14 cellular contexts compared by ENCODE assay signal in genomic region chr1:189596197-189596596, GRCh38.
DNase-seq lines count a peak whose midpoint lies in the region; ATAC-seq, FAIRE-seq and TF ChIP-seq lines count a peak whose summit lies in the region.
"Had no signal": no experiment of that assay in that cellular context is flagged by ENCODE, and none has a peak within 500 bp of the region (broad histone marks: within the 10 kb centered on the region; RNA-seq: fewer than 3 reads in every experiment).

No MANE protein-coding gene starts in this region.

- TF ChIP-seq RAD21 in A549 (conservative IDR thresholded peaks at IDR 0.05 in 1 of 2, IDR thresholded peaks at IDR 0.05 in 1 of 2) (no peak), IMR-90 (IDR thresholded peaks at IDR 0.05; ENCODE audit: low read length) (no peak), K562 (CRISPR knock-in tag; conservative IDR thresholded peaks at IDR 0.05 in 1 of 2, IDR thresholded peaks at IDR 0.05 in 1 of 2) (no peak)

- FAIRE-seq in A549 (lab: Jason Lieb, UNC) = no peak
- no peak for FAIRE-seq in K562 (lab: Jason Lieb, UNC)
- FAIRE-seq: GM12891 had no signal

- no peak overlapping the region for H3K14ac ChIP-seq in IMR-90 (replicated peaks; ENCODE audit: low read depth, low read length)

- dilution Hi-C loops in IMR-90 (cut with HindIII; ENCODE audit: low sequenced_read_pairs, unreplicated experiment) = no loop called here

- H2BK120ac ChIP-seq in IMR-90 (ENCODE audit: low read depth, low read length) = no peak overlapping the region

- H3K27me3 ChIP-seq in IMR-90 (ENCODE audit: control insufficient read depth, insufficient read depth, low read length) (no peaks in the 10 kb centered on the region), K562 (ENCODE audit: control insufficient read depth in 2 of 2, insufficient read depth in 2 of 2, low read length in 2 of 2) (no peaks in the 10 kb centered on the region), fibroblast of lung (ENCODE audit: control insufficient read depth, insufficient read depth, low read length) (no peaks in the 10 kb centered on the region)

- H3K9me3 ChIP-seq in A549 = no peaks in the 10 kb centered on the region
- H3K9me3 ChIP-seq in IMR-90 (ENCODE audit: control insufficient read depth, insufficient read depth, low read length) = no peaks in the 10 kb centered on the region
- no peaks in the 10 kb centered on the region for H3K9me3 ChIP-seq in K562 (replicated peaks; ENCODE audit: control insufficient read depth, insufficient read depth, low read depth, low read length)
- no peaks in the 10 kb centered on the region for H3K9me3 ChIP-seq in fibroblast of lung (ENCODE audit: control insufficient read depth, insufficient read depth, low read depth, low read length)

- DNase-seq in A549 (ENCODE audit: low read depth in 1 of 2, low spot score in 1 of 2) = no peak
- peak; percentile 2 for DNase-seq in IMR-90
- no peak for DNase-seq in K562 (ENCODE audit: extremely low read depth in 1 of 4, low spot score in 3 of 4)
- peak; percentile 2 to 29 for DNase-seq in fibroblast of lung (ENCODE audit: low read depth in 2 of 2)
- DNase-seq in T-helper 1 cell = no peak
- DNase-seq in HT-29 (ENCODE audit: low spot score) = no peak
- no peak for DNase-seq in inferior parietal cortex (ENCODE audit: extremely low spot score)
- DNase-seq in activated CD8-positive, alpha-beta memory T cell treated with anti-CD3 and anti-CD28 coated beads, Interleukin-2, amount 10 ng/mL, durations not matched to agents 7 days and 5 days = no peak
- DNase-seq: CD8-positive, alpha-beta T cell; COR-L47; DMS79; Kasumi-1 had no signal

- no peaks in the 10 kb centered on the region for H3K79me2 ChIP-seq in K562 (ENCODE audit: control insufficient read depth, insufficient read depth, low read length)
- H3K79me2 ChIP-seq in fibroblast of lung (ENCODE audit: control insufficient read depth, insufficient read depth, low read length) = no peaks in the 10 kb centered on the region

- H3K4me3 ChIP-seq in A549 = no peak overlapping the region
- H3K4me3 ChIP-seq in IMR-90 (ENCODE audit: insufficient read depth, low read depth, low read length) = no peak overlapping the region
- H3K4me3 ChIP-seq in K562 = no peak overlapping the region
- no peak overlapping the region for H3K4me3 ChIP-seq in fibroblast of lung (replicated peaks in 1 of 4; ENCODE audit: control extremely low read depth in 1 of 4, insufficient read depth in 1 of 4, low read depth in 3 of 4, low read length in 4 of 4)

- H3K9ac ChIP-seq in IMR-90 (ENCODE audit: low read depth, low read length) = no peak overlapping the region
- no peak overlapping the region for H3K9ac ChIP-seq in K562 (ENCODE audit: insufficient read depth in 1 of 2, low read depth in 2 of 2, low read length in 2 of 2)
- no peak overlapping the region for H3K9ac ChIP-seq in fibroblast of lung (ENCODE audit: insufficient read depth, low read length)

- WGBS in A549 (ENCODE audit: missing lambda C conversion rate) = 81% methylated on average over 1 of the region's 1 CpG
- WGBS in IMR-90 (ENCODE audit: extremely low coverage in 2 of 2, insufficient read length in 1 of 2), 2 experiments = no CpG with 5 or more reads among the region's 1 CpG
- WGBS in K562 (ENCODE audit: insufficient coverage, low coverage, missing lambda C conversion rate) = 3% methylated on average over 1 of the region's 1 CpG

- H3K9me1 ChIP-seq in IMR-90 (ENCODE audit: insufficient read depth, low read length) (no peaks in the 10 kb centered on the region), K562 (ENCODE audit: control insufficient read depth, insufficient read depth, low read length) (no peaks in the 10 kb centered on the region)

- no peak overlapping the region for H3K18ac ChIP-seq in IMR-90 (ENCODE audit: low read depth, low read length)

- no peaks in the 10 kb centered on the region for H3K4me1 ChIP-seq in A549
- no peaks in the 10 kb centered on the region for H3K4me1 ChIP-seq in IMR-90 (ENCODE audit: control insufficient read depth, insufficient read depth, low read length)
- H3K4me1 ChIP-seq in K562 (replicated peaks in 1 of 2; ENCODE audit: control insufficient read depth in 2 of 2, insufficient read depth in 2 of 2, low read length in 2 of 2) = no peaks in the 10 kb centered on the region
- no peaks in the 10 kb centered on the region for H3K4me1 ChIP-seq in fibroblast of lung (ENCODE audit: control insufficient read depth, extremely low read depth, insufficient read depth, low read length)

- H4K20me1 ChIP-seq in IMR-90 (ENCODE audit: insufficient read depth, low read length) (no peaks in the 10 kb centered on the region), K562 (replicated peaks; ENCODE audit: control insufficient read depth, insufficient read depth, low read length) (no peaks in the 10 kb centered on the region), fibroblast of lung (ENCODE audit: control insufficient read depth, extremely low read depth, insufficient read depth, low read length) (no peaks in the 10 kb centered on the region)

- TF ChIP-seq EP300 in A549 (IDR thresholded peaks at IDR 0.05) (no peak), K562 (IDR thresholded peaks at IDR 0.05; ENCODE audit: low read length) (no peak)

- TF ChIP-seq CTCF in A549 (IDR thresholded peaks at IDR 0.05) (no peak), IMR-90 (conservative IDR thresholded peaks at IDR 0.05; ENCODE audit: low read depth, low read length) (no peak), K562 (IDR thresholded peaks at IDR 0.05 in 2 of 3, conservative IDR thresholded peaks at IDR 0.05 in 1 of 3; ENCODE audit: insufficient read depth in 2 of 3, low read depth in 1 of 3, low read length in 3 of 3) (no peak), fibroblast of lung (conservative IDR thresholded peaks at IDR 0.05 in 1 of 2, IDR thresholded peaks at IDR 0.05 in 1 of 2; ENCODE audit: low read depth in 1 of 2, low read length in 2 of 2) (no peak)

- in situ Hi-C loops in IMR-90 (cut with MboI; ENCODE audit: low sequenced_read_pairs) = no loop called here
- in situ Hi-C loops in K562 (cut with MboI) = no loop called here

- no peak overlapping the region for H2AK9ac ChIP-seq in IMR-90 (replicated peaks; ENCODE audit: low read depth, low read length, poor library complexity)

- H3K27ac Mint-ChIP-seq in activated CD8-positive, alpha-beta memory T cell treated with anti-CD3 and anti-CD28 coated beads, Interleukin-2, amount 10 ng/mL, durations not matched to agents 7 days and 5 days = no peak overlapping the region
- H3K27ac Mint-ChIP-seq: CD14-positive monocyte; CD8-positive, alpha-beta T cell had no signal

- no peak overlapping the region for H2BK15ac ChIP-seq in IMR-90 (ENCODE audit: low read depth, low read length)

- H3K23ac ChIP-seq in IMR-90 (ENCODE audit: low read depth, low read length) = no peak overlapping the region

- no peak for ATAC-seq in A549
- no peak for ATAC-seq in IMR-90 (ENCODE audit: low read depth)
- no peak for ATAC-seq in K562
- no peak for ATAC-seq in activated CD8-positive, alpha-beta memory T cell treated with anti-CD3 and anti-CD28 coated beads, Interleukin-2, amount 10 ng/mL, durations not matched to agents 7 days and 5 days
- ATAC-seq: CD8-positive, alpha-beta T cell had no signal

- H3K27ac ChIP-seq in A549 (no peak overlapping the region), IMR-90 (ENCODE audit: insufficient read depth, low read length) (no peak overlapping the region), K562 (ENCODE audit: extremely low read depth, low read depth, low read length) (no peak overlapping the region), fibroblast of lung (ENCODE audit: insufficient read depth, low read length) (no peak overlapping the region)

- intact Hi-C loops in IMR-90 (cut with micrococcal nuclease) = no loop called here
- intact Hi-C loops in K562 (cut with micrococcal nuclease) = no loop called here

- TF ChIP-seq POLR2A in A549 (IDR thresholded peaks at IDR 0.05; ENCODE audit: low read length) (no peak), IMR-90 (IDR thresholded peaks at IDR 0.05; ENCODE audit: low read depth, low read length) (no peak), K562 (conservative IDR thresholded peaks at IDR 0.05) (no peak)

- H4K91ac ChIP-seq in IMR-90 (ENCODE audit: insufficient read depth, low read depth, low read length) = no peak overlapping the region

- no peak overlapping the region for H3K4me3 Mint-ChIP-seq in activated CD8-positive, alpha-beta memory T cell treated with anti-CD3 and anti-CD28 coated beads, Interleukin-2, amount 10 ng/mL, durations not matched to agents 7 days and 5 days
- H3K4me3 Mint-ChIP-seq: CD14-positive monocyte; CD8-positive, alpha-beta T cell had no signal

- no peak overlapping the region for H2BK5ac ChIP-seq in IMR-90 (ENCODE audit: low read depth, low read length, poor library complexity, severe bottlenecking)

- no peaks in the 10 kb centered on the region for H3K4me1 Mint-ChIP-seq in activated CD8-positive, alpha-beta memory T cell treated with anti-CD3 and anti-CD28 coated beads, Interleukin-2, amount 10 ng/mL, durations not matched to agents 7 days and 5 days
- H3K4me1 Mint-ChIP-seq: CD14-positive monocyte had no signal

- no peaks in the 10 kb centered on the region for H3K36me3 Mint-ChIP-seq in activated CD8-positive, alpha-beta memory T cell treated with anti-CD3 and anti-CD28 coated beads, Interleukin-2, amount 10 ng/mL, durations not matched to agents 7 days and 5 days
- H3K36me3 Mint-ChIP-seq: CD14-positive monocyte; CD8-positive, alpha-beta T cell had no signal

- no peak overlapping the region for H4K8ac ChIP-seq in IMR-90 (ENCODE audit: low read depth in 2 of 2, low read length in 2 of 2)

- CTCF ChIA-PET in A549 (lab: Yijun Ruan, JAX) (no interaction called here), IMR-90 (lab: Yijun Ruan, JAX) (no interaction called here), K562 (lab: Yijun Ruan, JAX; ENCODE audit: low intra/inter-chr PET ratio) (no interaction called here)
- CTCF ChIA-PET in activated CD8-positive, alpha-beta memory T cell treated with anti-CD3 and anti-CD28 coated beads, Interleukin-2, amount 10 ng/mL, durations not matched to agents 7 days and 5 days (lab: Charles Lee) = no interaction called here

- H2AFZ ChIP-seq in IMR-90 (replicated peaks; ENCODE audit: low read length, poor library complexity) (no peak overlapping the region), K562 (ENCODE audit: low read depth, low read length) (no peak overlapping the region), fibroblast of lung (ENCODE audit: low read length) (no peak overlapping the region)

- H2AK5ac ChIP-seq in IMR-90 (ENCODE audit: low read depth, low read length) = no peak overlapping the region

- no peaks in the 10 kb centered on the region for H3K36me3 ChIP-seq in IMR-90 (ENCODE audit: control insufficient read depth, insufficient read depth, low read length)
- no peaks in the 10 kb centered on the region for H3K36me3 ChIP-seq in K562 (ENCODE audit: control insufficient read depth, insufficient read depth, low read length)
- no peaks in the 10 kb centered on the region for H3K36me3 ChIP-seq in fibroblast of lung (ENCODE audit: control insufficient read depth, insufficient read depth, low read length)

- no peak overlapping the region for H4K5ac ChIP-seq in IMR-90 (ENCODE audit: low read depth, low read length)

- H3K9me3 Mint-ChIP-seq in activated CD8-positive, alpha-beta memory T cell treated with anti-CD3 and anti-CD28 coated beads, Interleukin-2, amount 10 ng/mL, durations not matched to agents 7 days and 5 days (ENCODE audit: low read depth) = peaks cover 7% of the 10 kb centered on the region

- BruUV-seq in IMR-90 (replicated peaks; lab: Mats Ljungman, UMichigan) = no TSS peak
- BruUV-seq in K562 (replicated peaks; lab: Mats Ljungman, UMichigan) = no TSS peak

- POLR2A ChIA-PET in A549 (lab: Yijun Ruan, JAX) = no interaction called here
- POLR2A ChIA-PET in IMR-90 (lab: Charles Lee; ENCODE audit: unreplicated experiment) = no interaction called here
- POLR2A ChIA-PET in K562 (lab: Yijun Ruan, JAX) = no interaction called here

- no peak overlapping the region for H3K56ac ChIP-seq in IMR-90 (ENCODE audit: extremely low read depth, insufficient read depth, low read length)

- H3K4me2 ChIP-seq in A549 = no peak overlapping the region
- H3K4me2 ChIP-seq in IMR-90 (ENCODE audit: low read depth, low read length) = no peak overlapping the region
- no peak overlapping the region for H3K4me2 ChIP-seq in K562 (ENCODE audit: insufficient read depth, low read length)
- no peak overlapping the region for H3K4me2 ChIP-seq in fibroblast of lung (ENCODE audit: extremely low read depth, insufficient read depth, low read length)

- no peaks in the 10 kb centered on the region for H3K79me1 ChIP-seq in IMR-90 (ENCODE audit: low read depth in 1 of 2, low read length in 2 of 2)

- H2BK20ac ChIP-seq in IMR-90 (ENCODE audit: low read depth, low read length) = no peak overlapping the region

- H3K27me3 Mint-ChIP-seq in activated CD8-positive, alpha-beta memory T cell treated with anti-CD3 and anti-CD28 coated beads, Interleukin-2, amount 10 ng/mL, durations not matched to agents 7 days and 5 days = no peaks in the 10 kb centered on the region

- no peak overlapping the region for H3K4ac ChIP-seq in IMR-90 (ENCODE audit: low read depth, low read length)

Comparison
In these comparisons a context has a peak if more than half of its experiments do, and no peak if none do; other contexts are left out.
1. DNase-seq: peak in IMR-90 (single experiment) and fibroblast of lung (2 of 2); none in A549 (0 of 2), K562 (0 of 4), T-helper 1 cell (0 of 5), HT-29 (single experiment), inferior parietal cortex (single experiment) and activated CD8-positive, alpha-beta memory T cell treated with anti-CD3 and anti-CD28 coated beads, Interleukin-2, amount 10 ng/mL, durations not matched to agents 7 days and 5 days (single experiment).
2. Of the 35 proteins assayed by ChIP-seq in both K562 and A549: peak only in K562: none; only in A549: none; in both: MAFK; in neither: 34.